Comparison of ENCODE assay signal across 1 cellular context in the genomic region with DNA sequence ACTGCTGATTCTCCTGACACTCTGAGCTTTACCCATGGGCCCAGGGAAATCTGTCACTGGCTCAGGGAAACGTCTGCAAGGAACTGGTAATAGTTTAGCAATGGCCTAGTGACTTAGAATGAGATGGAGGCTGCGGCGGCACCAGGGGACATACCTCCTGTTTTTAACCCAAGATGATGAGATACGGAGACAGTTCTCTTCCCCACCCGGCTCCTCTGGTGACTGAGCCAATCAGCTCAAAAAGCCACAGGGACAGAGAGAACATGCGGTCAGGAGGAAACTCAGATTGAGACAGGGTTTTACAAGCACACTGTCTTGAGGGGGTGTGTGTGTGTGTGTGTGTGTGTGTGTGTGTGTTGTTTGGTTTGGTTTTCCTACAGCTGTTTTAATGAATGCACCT.
TF ChIP-seq lines count a peak whose summit lies in the region.

No MANE protein-coding gene starts in this region.

TF ChIP-seq in GM12878, 131 proteins besides CTCF, POLR2A, EP300 and RAD21 (continued from another document):
- TF ChIP-seq, protein P1, sequence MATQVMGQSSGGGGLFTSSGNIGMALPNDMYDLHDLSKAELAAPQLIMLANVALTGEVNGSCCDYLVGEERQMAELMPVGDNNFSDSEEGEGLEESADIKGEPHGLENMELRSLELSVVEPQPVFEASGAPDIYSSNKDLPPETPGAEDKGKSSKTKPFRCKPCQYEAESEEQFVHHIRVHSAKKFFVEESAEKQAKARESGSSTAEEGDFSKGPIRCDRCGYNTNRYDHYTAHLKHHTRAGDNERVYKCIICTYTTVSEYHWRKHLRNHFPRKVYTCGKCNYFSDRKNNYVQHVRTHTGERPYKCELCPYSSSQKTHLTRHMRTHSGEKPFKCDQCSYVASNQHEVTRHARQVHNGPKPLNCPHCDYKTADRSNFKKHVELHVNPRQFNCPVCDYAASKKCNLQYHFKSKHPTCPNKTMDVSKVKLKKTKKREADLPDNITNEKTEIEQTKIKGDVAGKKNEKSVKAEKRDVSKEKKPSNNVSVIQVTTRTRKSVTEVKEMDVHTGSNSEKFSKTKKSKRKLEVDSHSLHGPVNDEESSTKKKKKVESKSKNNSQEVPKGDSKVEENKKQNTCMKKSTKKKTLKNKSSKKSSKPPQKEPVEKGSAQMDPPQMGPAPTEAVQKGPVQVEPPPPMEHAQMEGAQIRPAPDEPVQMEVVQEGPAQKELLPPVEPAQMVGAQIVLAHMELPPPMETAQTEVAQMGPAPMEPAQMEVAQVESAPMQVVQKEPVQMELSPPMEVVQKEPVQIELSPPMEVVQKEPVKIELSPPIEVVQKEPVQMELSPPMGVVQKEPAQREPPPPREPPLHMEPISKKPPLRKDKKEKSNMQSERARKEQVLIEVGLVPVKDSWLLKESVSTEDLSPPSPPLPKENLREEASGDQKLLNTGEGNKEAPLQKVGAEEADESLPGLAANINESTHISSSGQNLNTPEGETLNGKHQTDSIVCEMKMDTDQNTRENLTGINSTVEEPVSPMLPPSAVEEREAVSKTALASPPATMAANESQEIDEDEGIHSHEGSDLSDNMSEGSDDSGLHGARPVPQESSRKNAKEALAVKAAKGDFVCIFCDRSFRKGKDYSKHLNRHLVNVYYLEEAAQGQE (IDR thresholded peaks at IDR 0.05; ENCODE audit: low read depth, low read length), result no peak
- TF ChIP-seq, protein P2, sequence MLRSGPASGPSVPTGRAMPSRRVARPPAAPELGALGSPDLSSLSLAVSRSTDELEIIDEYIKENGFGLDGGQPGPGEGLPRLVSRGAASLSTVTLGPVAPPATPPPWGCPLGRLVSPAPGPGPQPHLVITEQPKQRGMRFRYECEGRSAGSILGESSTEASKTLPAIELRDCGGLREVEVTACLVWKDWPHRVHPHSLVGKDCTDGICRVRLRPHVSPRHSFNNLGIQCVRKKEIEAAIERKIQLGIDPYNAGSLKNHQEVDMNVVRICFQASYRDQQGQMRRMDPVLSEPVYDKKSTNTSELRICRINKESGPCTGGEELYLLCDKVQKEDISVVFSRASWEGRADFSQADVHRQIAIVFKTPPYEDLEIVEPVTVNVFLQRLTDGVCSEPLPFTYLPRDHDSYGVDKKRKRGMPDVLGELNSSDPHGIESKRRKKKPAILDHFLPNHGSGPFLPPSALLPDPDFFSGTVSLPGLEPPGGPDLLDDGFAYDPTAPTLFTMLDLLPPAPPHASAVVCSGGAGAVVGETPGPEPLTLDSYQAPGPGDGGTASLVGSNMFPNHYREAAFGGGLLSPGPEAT (IDR thresholded peaks at IDR 0.05; ENCODE audit: low read depth), result no peak
- no peak for TF ChIP-seq NFXL1 (IDR thresholded peaks at IDR 0.05; ENCODE audit: borderline replicate concordance)
